In the genomic region with DNA sequence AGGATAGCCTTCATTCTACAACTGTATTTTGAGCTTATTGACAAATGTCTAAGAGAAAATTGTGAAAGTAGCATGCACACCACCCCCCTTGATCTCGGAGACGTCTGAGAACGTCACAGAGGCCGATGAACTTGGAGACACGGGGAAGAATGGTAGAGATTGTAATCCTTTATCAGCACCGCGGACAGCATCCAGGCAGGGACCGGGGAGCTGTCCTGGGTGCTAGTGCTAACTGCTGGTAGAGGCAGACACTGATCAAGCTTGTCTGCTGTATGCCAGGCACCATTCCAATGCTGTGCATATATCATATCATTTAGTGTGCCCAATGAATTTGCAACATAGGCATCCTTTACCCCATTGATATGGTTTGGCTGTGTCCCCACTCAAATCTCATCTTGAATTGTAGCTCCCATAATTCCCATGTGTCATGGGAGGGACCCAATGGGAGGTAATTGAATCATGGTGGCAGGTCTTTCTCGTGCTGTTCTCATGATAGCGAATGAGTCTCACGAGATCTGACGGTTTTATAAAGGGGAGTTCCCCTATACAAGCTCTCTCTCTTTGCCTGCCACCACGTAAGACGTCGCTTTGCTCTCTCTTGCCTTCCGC, we compare ENCODE assay signal across 1 cellular context.
A peak's percentile ranks its signal among the peaks of the same experiment; 100 is the strongest.
TF ChIP-seq lines count a peak whose summit lies in the region.

No MANE protein-coding gene starts in this region.

TF ChIP-seq in K562, 482 proteins besides CTCF, POLR2A, EP300 and RAD21 (continued from another document and continues in another):
- no peak for TF ChIP-seq SIRT6 (IDR thresholded peaks at IDR 0.05; ENCODE audit: low read depth, low read length)
- no peak; the same call in 1 of the 2 replicates for TF ChIP-seq DIDO1 (tag; IDR thresholded peaks at IDR 0.05; ENCODE audit: low read depth)
- TF ChIP-seq CCNT2 (IDR thresholded peaks at IDR 0.05; ENCODE audit: borderline replicate concordance, extremely low read depth, insufficient read length, low read depth, low read length), result no peak
- peak; percentile 93 for TF ChIP-seq ZNF12 (CRISPR knock-in tag; IDR thresholded peaks at IDR 0.05)
- peak; percentile 84 for TF ChIP-seq DDX20 (tag; IDR thresholded peaks at IDR 0.05; ENCODE audit: low read depth)
- no peak for TF ChIP-seq SMC3 (conservative IDR thresholded peaks at IDR 0.05; ENCODE audit: insufficient read depth, low read depth, low read length)
- TF ChIP-seq SRF (CRISPR knock-in tag; IDR thresholded peaks at IDR 0.05), result peak; percentile 40 to 97; a peak in 2 of 4 replicates
- TF ChIP-seq E2F3 (CRISPR knock-in tag; IDR thresholded peaks at IDR 0.05), result 0 out of 2 replicates have a peak, but pooled peaks have one; percentile 45
- TF ChIP-seq ZBTB43 (CRISPR knock-in tag; IDR thresholded peaks at IDR 0.05), result peak; percentile 98
- no peak for TF ChIP-seq KDM2B (CRISPR knock-in tag; IDR thresholded peaks at IDR 0.05)
- TF ChIP-seq SLC30A9 (CRISPR knock-in tag; IDR thresholded peaks at IDR 0.05), result no peak
- peak; percentile 100 for TF ChIP-seq EHMT2 (IDR thresholded peaks at IDR 0.05)
- TF ChIP-seq ARID1B (IDR thresholded peaks at IDR 0.05), result no peak
- no peak for TF ChIP-seq STAT5B (CRISPR knock-in tag; IDR thresholded peaks at IDR 0.05)
- TF ChIP-seq ZNF311 (CRISPR knock-in tag; IDR thresholded peaks at IDR 0.05), result peak; percentile 91
- no peak for TF ChIP-seq ZNF354B (CRISPR knock-in tag; IDR thresholded peaks at IDR 0.05)
- no peak for TF ChIP-seq MTA2 (IDR thresholded peaks at IDR 0.05; ENCODE audit: low read depth)
- TF ChIP-seq SMAD2 (IDR thresholded peaks at IDR 0.05; ENCODE audit: low read depth, low read length), result no peak
- no peak for TF ChIP-seq CEBPZ (IDR thresholded peaks at IDR 0.05; ENCODE audit: borderline replicate concordance, low read depth, low read length)
- peak; percentile 97 for TF ChIP-seq ZNF217 (CRISPR knock-in tag; IDR thresholded peaks at IDR 0.05)
- TF ChIP-seq MTF1 (CRISPR knock-in tag; IDR thresholded peaks at IDR 0.05; ENCODE audit: borderline replicate concordance), result peak; percentile 52; the same call in 1 of the 2 replicates
- TF ChIP-seq SMAD4 (CRISPR knock-in tag; conservative IDR thresholded peaks at IDR 0.05), result peak; percentile 89
- no peak for TF ChIP-seq ZNF707 (CRISPR knock-in tag; conservative IDR thresholded peaks at IDR 0.05)
- TF ChIP-seq, protein P1, sequence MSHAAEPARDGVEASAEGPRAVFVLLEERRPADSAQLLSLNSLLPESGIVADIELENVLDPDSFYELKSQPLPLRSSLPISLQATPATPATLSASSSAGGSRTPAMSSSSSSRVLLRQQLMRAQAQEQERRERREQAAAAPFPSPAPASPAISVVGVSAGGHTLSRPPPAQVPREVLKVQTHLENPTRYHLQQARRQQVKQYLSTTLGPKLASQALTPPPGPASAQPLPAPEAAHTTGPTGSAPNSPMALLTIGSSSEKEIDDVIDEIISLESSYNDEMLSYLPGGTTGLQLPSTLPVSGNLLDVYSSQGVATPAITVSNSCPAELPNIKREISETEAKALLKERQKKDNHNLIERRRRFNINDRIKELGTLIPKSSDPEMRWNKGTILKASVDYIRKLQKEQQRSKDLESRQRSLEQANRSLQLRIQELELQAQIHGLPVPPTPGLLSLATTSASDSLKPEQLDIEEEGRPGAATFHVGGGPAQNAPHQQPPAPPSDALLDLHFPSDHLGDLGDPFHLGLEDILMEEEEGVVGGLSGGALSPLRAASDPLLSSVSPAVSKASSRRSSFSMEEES (CRISPR knock-in tag; IDR thresholded peaks at IDR 0.05), result no peak
- no peak for TF ChIP-seq TAL1 (IDR thresholded peaks at IDR 0.05)
- TF ChIP-seq ZNF239 (CRISPR knock-in tag; IDR thresholded peaks at IDR 0.05), result peak; percentile 76
- TF ChIP-seq ZZZ3 (IDR thresholded peaks at IDR 0.05), result no peak
- peak; percentile 72; the same call in 1 of the 2 replicates for TF ChIP-seq ZKSCAN8 (CRISPR knock-in tag; IDR thresholded peaks at IDR 0.05)
- peak; percentile 19; the same call in 1 of the 2 replicates for TF ChIP-seq TAF7 (tag; IDR thresholded peaks at IDR 0.05)
- 0 out of 2 replicates have a peak, but pooled peaks have one; percentile 6 for TF ChIP-seq JUND (IDR thresholded peaks at IDR 0.05; ENCODE audit: borderline replicate concordance, low read depth, low read length)
- peak; percentile 57; the same call in 1 of the 3 replicates for TF ChIP-seq JUND (tag; IDR thresholded peaks at IDR 0.05; ENCODE audit: borderline replicate concordance, low read depth, low read length)
- peak; percentile 79; the same call in 1 of the 2 replicates for TF ChIP-seq ZNF24 (IDR thresholded peaks at IDR 0.05)
- TF ChIP-seq, protein P2, sequence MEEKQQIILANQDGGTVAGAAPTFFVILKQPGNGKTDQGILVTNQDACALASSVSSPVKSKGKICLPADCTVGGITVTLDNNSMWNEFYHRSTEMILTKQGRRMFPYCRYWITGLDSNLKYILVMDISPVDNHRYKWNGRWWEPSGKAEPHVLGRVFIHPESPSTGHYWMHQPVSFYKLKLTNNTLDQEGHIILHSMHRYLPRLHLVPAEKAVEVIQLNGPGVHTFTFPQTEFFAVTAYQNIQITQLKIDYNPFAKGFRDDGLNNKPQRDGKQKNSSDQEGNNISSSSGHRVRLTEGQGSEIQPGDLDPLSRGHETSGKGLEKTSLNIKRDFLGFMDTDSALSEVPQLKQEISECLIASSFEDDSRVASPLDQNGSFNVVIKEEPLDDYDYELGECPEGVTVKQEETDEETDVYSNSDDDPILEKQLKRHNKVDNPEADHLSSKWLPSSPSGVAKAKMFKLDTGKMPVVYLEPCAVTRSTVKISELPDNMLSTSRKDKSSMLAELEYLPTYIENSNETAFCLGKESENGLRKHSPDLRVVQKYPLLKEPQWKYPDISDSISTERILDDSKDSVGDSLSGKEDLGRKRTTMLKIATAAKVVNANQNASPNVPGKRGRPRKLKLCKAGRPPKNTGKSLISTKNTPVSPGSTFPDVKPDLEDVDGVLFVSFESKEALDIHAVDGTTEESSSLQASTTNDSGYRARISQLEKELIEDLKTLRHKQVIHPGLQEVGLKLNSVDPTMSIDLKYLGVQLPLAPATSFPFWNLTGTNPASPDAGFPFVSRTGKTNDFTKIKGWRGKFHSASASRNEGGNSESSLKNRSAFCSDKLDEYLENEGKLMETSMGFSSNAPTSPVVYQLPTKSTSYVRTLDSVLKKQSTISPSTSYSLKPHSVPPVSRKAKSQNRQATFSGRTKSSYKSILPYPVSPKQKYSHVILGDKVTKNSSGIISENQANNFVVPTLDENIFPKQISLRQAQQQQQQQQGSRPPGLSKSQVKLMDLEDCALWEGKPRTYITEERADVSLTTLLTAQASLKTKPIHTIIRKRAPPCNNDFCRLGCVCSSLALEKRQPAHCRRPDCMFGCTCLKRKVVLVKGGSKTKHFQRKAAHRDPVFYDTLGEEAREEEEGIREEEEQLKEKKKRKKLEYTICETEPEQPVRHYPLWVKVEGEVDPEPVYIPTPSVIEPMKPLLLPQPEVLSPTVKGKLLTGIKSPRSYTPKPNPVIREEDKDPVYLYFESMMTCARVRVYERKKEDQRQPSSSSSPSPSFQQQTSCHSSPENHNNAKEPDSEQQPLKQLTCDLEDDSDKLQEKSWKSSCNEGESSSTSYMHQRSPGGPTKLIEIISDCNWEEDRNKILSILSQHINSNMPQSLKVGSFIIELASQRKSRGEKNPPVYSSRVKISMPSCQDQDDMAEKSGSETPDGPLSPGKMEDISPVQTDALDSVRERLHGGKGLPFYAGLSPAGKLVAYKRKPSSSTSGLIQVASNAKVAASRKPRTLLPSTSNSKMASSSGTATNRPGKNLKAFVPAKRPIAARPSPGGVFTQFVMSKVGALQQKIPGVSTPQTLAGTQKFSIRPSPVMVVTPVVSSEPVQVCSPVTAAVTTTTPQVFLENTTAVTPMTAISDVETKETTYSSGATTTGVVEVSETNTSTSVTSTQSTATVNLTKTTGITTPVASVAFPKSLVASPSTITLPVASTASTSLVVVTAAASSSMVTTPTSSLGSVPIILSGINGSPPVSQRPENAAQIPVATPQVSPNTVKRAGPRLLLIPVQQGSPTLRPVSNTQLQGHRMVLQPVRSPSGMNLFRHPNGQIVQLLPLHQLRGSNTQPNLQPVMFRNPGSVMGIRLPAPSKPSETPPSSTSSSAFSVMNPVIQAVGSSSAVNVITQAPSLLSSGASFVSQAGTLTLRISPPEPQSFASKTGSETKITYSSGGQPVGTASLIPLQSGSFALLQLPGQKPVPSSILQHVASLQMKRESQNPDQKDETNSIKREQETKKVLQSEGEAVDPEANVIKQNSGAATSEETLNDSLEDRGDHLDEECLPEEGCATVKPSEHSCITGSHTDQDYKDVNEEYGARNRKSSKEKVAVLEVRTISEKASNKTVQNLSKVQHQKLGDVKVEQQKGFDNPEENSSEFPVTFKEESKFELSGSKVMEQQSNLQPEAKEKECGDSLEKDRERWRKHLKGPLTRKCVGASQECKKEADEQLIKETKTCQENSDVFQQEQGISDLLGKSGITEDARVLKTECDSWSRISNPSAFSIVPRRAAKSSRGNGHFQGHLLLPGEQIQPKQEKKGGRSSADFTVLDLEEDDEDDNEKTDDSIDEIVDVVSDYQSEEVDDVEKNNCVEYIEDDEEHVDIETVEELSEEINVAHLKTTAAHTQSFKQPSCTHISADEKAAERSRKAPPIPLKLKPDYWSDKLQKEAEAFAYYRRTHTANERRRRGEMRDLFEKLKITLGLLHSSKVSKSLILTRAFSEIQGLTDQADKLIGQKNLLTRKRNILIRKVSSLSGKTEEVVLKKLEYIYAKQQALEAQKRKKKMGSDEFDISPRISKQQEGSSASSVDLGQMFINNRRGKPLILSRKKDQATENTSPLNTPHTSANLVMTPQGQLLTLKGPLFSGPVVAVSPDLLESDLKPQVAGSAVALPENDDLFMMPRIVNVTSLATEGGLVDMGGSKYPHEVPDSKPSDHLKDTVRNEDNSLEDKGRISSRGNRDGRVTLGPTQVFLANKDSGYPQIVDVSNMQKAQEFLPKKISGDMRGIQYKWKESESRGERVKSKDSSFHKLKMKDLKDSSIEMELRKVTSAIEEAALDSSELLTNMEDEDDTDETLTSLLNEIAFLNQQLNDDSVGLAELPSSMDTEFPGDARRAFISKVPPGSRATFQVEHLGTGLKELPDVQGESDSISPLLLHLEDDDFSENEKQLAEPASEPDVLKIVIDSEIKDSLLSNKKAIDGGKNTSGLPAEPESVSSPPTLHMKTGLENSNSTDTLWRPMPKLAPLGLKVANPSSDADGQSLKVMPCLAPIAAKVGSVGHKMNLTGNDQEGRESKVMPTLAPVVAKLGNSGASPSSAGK (IDR thresholded peaks at IDR 0.05), result no peak
- TF ChIP-seq NELFE (IDR thresholded peaks at IDR 0.05; ENCODE audit: insufficient read depth, insufficient read length), result no peak
- TF ChIP-seq ZNF695 (CRISPR knock-in tag; IDR thresholded peaks at IDR 0.05), result no peak
- no peak for TF ChIP-seq CBX2 (IDR thresholded peaks at IDR 0.05; ENCODE audit: insufficient read depth, low read length, poor library complexity, severe bottlenecking)
- no peak for TF ChIP-seq ZNF717 (CRISPR knock-in tag; IDR thresholded peaks at IDR 0.05)
- TF ChIP-seq ZSCAN32 (CRISPR knock-in tag; IDR thresholded peaks at IDR 0.05), result no peak
- TF ChIP-seq, protein P3, sequence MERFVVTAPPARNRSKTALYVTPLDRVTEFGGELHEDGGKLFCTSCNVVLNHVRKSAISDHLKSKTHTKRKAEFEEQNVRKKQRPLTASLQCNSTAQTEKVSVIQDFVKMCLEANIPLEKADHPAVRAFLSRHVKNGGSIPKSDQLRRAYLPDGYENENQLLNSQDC (CRISPR knock-in tag; IDR thresholded peaks at IDR 0.05), result no peak
- TF ChIP-seq, protein P4, sequence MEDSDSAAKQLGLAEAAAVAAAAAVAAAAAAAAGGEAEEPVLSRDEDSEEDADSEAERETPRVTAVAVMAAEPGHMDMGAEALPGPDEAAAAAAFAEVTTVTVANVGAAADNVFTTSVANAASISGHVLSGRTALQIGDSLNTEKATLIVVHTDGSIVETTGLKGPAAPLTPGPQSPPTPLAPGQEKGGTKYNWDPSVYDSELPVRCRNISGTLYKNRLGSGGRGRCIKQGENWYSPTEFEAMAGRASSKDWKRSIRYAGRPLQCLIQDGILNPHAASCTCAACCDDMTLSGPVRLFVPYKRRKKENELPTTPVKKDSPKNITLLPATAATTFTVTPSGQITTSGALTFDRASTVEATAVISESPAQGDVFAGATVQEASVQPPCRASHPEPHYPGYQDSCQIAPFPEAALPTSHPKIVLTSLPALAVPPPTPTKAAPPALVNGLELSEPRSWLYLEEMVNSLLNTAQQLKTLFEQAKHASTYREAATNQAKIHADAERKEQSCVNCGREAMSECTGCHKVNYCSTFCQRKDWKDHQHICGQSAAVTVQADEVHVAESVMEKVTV (CRISPR knock-in tag; IDR thresholded peaks at IDR 0.05), result no peak
- no peak for TF ChIP-seq HNRNPUL1 (IDR thresholded peaks at IDR 0.05; ENCODE audit: low read length)
